ENCODE assay signal across 1 cellular context in genomic region chr1:100883963-100884362, GRCh38.
TF ChIP-seq lines count a peak whose summit lies in the region.

No MANE protein-coding gene starts in this region.

TF ChIP-seq in HepG2, 621 proteins besides CTCF, POLR2A, EP300 and RAD21:
- TF ChIP-seq FOSL1 (CRISPR knock-in tag; IDR thresholded peaks at IDR 0.05; ENCODE audit: borderline replicate concordance) (peak; percentile 36; the same call in 1 of the 2 replicates), ZBTB7B (CRISPR knock-in tag; IDR thresholded peaks at IDR 0.05) (no peak), MXI1 (IDR thresholded peaks at IDR 0.05; ENCODE audit: borderline replicate concordance, low read depth, low read length) (peak; percentile 55; the same call in 1 of the 3 replicates), MAZ (IDR thresholded peaks at IDR 0.05; ENCODE audit: borderline replicate concordance, low read depth, low read length) (no peak), MAZ (CRISPR knock-in tag; IDR thresholded peaks at IDR 0.05; ENCODE audit: low read depth) (no peak), FOSL2 (CRISPR knock-in tag; IDR thresholded peaks at IDR 0.05) (peak; percentile 55), NONO (IDR thresholded peaks at IDR 0.05) (no peak), NONO (CRISPR knock-in tag; conservative IDR thresholded peaks at IDR 0.05) (no peak), ZNF263 (CRISPR knock-in tag; IDR thresholded peaks at IDR 0.05) (no peak), ZNF850 (CRISPR knock-in tag; conservative IDR thresholded peaks at IDR 0.05) (no peak), HDAC1 (CRISPR knock-in tag; IDR thresholded peaks at IDR 0.05) (no peak), ZNF30 (CRISPR knock-in tag; IDR thresholded peaks at IDR 0.05) (no peak), ZNF883 (CRISPR knock-in tag; IDR thresholded peaks at IDR 0.05; ENCODE audit: not compliant biosample characterization) (no peak), ELF3 (CRISPR knock-in tag; IDR thresholded peaks at IDR 0.05) (no peak), ZNF367 (CRISPR knock-in tag; IDR thresholded peaks at IDR 0.05; ENCODE audit: borderline replicate concordance) (no peak), PRPF4 (IDR thresholded peaks at IDR 0.05; ENCODE audit: low read depth, low read length, poor library complexity, severe bottlenecking) (no peak), MEIS2 (CRISPR knock-in tag; IDR thresholded peaks at IDR 0.05) (no peak), STAG1 (CRISPR knock-in tag; IDR thresholded peaks at IDR 0.05) (peak; percentile 14; the same call in 1 of the 2 replicates), ZNF292 (CRISPR knock-in tag; IDR thresholded peaks at IDR 0.05; ENCODE audit: borderline replicate concordance, low read depth) (no peak), ZNF513 (CRISPR knock-in tag; conservative IDR thresholded peaks at IDR 0.05) (no peak), ARID3A (IDR thresholded peaks at IDR 0.05; ENCODE audit: low read depth, low read length) (peak; percentile 61; the same call in 1 of the 2 replicates), GPN1 (CRISPR knock-in tag; IDR thresholded peaks at IDR 0.05; ENCODE audit: borderline replicate concordance) (no peak), MYPOP (CRISPR knock-in tag; IDR thresholded peaks at IDR 0.05) (no peak), SAP130 (CRISPR knock-in tag; IDR thresholded peaks at IDR 0.05; ENCODE audit: low read depth) (peak; percentile 58), ZFP36L1 (CRISPR knock-in tag; IDR thresholded peaks at IDR 0.05) (no peak), ZNF232 (CRISPR knock-in tag; IDR thresholded peaks at IDR 0.05; ENCODE audit: borderline replicate concordance) (no peak), FOXA1 (IDR thresholded peaks at IDR 0.05) (no peak), FOXA1 (CRISPR knock-in tag; IDR thresholded peaks at IDR 0.05) (no peak), CHCHD3 (CRISPR knock-in tag; IDR thresholded peaks at IDR 0.05) (no peak), ARNT (IDR thresholded peaks at IDR 0.05) (no peak), BATF2 (CRISPR knock-in tag; IDR thresholded peaks at IDR 0.05) (no peak), TFDP2 (CRISPR knock-in tag; IDR thresholded peaks at IDR 0.05) (no peak), FOXK2 (IDR thresholded peaks at IDR 0.05) (no peak)
- TF ChIP-seq, protein P1, sequence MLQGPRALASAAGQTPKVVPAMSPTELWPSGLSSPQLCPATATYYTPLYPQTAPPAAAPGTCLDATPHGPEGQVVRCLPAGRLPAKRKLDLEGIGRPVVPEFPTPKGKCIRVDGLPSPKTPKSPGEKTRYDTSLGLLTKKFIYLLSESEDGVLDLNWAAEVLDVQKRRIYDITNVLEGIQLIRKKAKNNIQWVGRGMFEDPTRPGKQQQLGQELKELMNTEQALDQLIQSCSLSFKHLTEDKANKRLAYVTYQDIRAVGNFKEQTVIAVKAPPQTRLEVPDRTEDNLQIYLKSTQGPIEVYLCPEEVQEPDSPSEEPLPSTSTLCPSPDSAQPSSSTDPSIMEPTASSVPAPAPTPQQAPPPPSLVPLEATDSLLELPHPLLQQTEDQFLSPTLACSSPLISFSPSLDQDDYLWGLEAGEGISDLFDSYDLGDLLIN (CRISPR knock-in tag; IDR thresholded peaks at IDR 0.05; ENCODE audit: borderline replicate concordance) = no peak
